Comparison of ENCODE assay signal across 17 cellular contexts in genomic region chr4:38461342-38461741, GRCh38.
A peak's percentile ranks its signal among the peaks of the same experiment; 100 is the strongest.
DNase-seq lines count a peak whose midpoint lies in the region; ATAC-seq, FAIRE-seq and TF ChIP-seq lines count a peak whose summit lies in the region.
"Had no signal": no experiment of that assay in that cellular context is flagged by ENCODE, and none has a peak within 500 bp of the region (broad histone marks: within the 10 kb centered on the region; RNA-seq: fewer than 3 reads in every experiment).

No MANE protein-coding gene starts in this region.

- H3K79me2 ChIP-seq in astrocyte (ENCODE audit: insufficient read depth, low read length) = no peaks in the 10 kb centered on the region

- no peaks in the 10 kb centered on the region for H3K9me3 ChIP-seq in CD4-positive, CD25-positive, alpha-beta regulatory T cell (ENCODE audit: control insufficient read depth in 2 of 2, low read length in 2 of 2)
- no peaks in the 10 kb centered on the region for H3K9me3 ChIP-seq in astrocyte (ENCODE audit: insufficient read depth, low read depth, low read length)

- no peak overlapping the region for H2AFZ ChIP-seq in astrocyte (ENCODE audit: low read depth, low read length)

- intact Hi-C loops in natural killer cell (cut with micrococcal nuclease) = no loop called here

- H3K27me3 ChIP-seq in CD4-positive, CD25-positive, alpha-beta regulatory T cell (ENCODE audit: control insufficient read depth, insufficient read depth, low read length) = no peaks in the 10 kb centered on the region
- peaks cover 2% of the 10 kb centered on the region for H3K27me3 ChIP-seq in astrocyte (ENCODE audit: insufficient read depth, low read length)
- H3K27me3 ChIP-seq: BLaER1 treated with 17β-estradiol and CSF1 and Interleukin-3, amounts not matched to agents 10 nM and 100 nM had no signal

- no peak overlapping the region for H3K4me3 Mint-ChIP-seq in CD4-positive, CD25-positive, alpha-beta regulatory T cell
- H3K4me3 Mint-ChIP-seq in astrocyte (ENCODE audit: unreplicated experiment) = no peak overlapping the region
- H3K4me3 Mint-ChIP-seq in natural killer cell = no peak overlapping the region

- H3K9ac ChIP-seq in astrocyte (ENCODE audit: low read length) = no peak overlapping the region
- H3K9ac ChIP-seq: BLaER1 treated with 17β-estradiol and CSF1 and Interleukin-3, amounts not matched to agents 10 nM and 100 nM had no signal

- peaks cover 0 to 18% (median 8%) of the 10 kb centered on the region in 4 donors for H3K4me1 Mint-ChIP-seq in CD4-positive, CD25-positive, alpha-beta regulatory T cell
- peaks cover 1% of the 10 kb centered on the region for H3K4me1 Mint-ChIP-seq in astrocyte (ENCODE audit: low read depth, unreplicated experiment)
- peaks cover 7 to 16% of the 10 kb centered on the region in 2 donors for H3K4me1 Mint-ChIP-seq in natural killer cell

- CTCF ChIA-PET in HEK293T (lab: Yijun Ruan, JAX) = no interaction called here

- H3K9me3 Mint-ChIP-seq in CD4-positive, CD25-positive, alpha-beta regulatory T cell = peaks cover 0 to 3% (median 0%) of the 10 kb centered on the region in 7 donors
- H3K9me3 Mint-ChIP-seq in astrocyte (ENCODE audit: unreplicated experiment) = peaks cover 3% of the 10 kb centered on the region
- H3K9me3 Mint-ChIP-seq in natural killer cell = no peaks in the 10 kb centered on the region

- H3K27ac Mint-ChIP-seq in CD4-positive, CD25-positive, alpha-beta regulatory T cell = peak overlapping the region in 2 of 3 donors; percentile 66 to 76
- H3K27ac Mint-ChIP-seq in astrocyte (ENCODE audit: unreplicated experiment) (no peak overlapping the region), natural killer cell (no peak overlapping the region)

- H3K4me2 ChIP-seq in astrocyte (ENCODE audit: low read length) = no peak overlapping the region
- H3K4me2 ChIP-seq: BLaER1 treated with 17β-estradiol and CSF1 and Interleukin-3, amounts not matched to agents 10 nM and 100 nM had no signal

- H3K27me3 Mint-ChIP-seq in CD4-positive, CD25-positive, alpha-beta regulatory T cell = peaks cover 9% of the 10 kb centered on the region
- H3K27me3 Mint-ChIP-seq in astrocyte (ENCODE audit: low read depth, unreplicated experiment) (no peaks in the 10 kb centered on the region), natural killer cell (ENCODE audit: low read depth in 2 of 2) (no peaks in the 10 kb centered on the region)

- TF ChIP-seq CTCF in astrocyte (IDR thresholded peaks at IDR 0.05; ENCODE audit: insufficient read depth, low read depth, low read length) (no peak), fibroblast of pulmonary artery (IDR thresholded peaks at IDR 0.05; ENCODE audit: low read length, missing control alignments) (no peak), natural killer cell (IDR thresholded peaks at IDR 0.05) (no peak)

- peaks cover 5% of the 10 kb centered on the region for H3K36me3 Mint-ChIP-seq in CD4-positive, CD25-positive, alpha-beta regulatory T cell
- H3K36me3 Mint-ChIP-seq in astrocyte (ENCODE audit: low read depth, unreplicated experiment) = no peaks in the 10 kb centered on the region
- H3K36me3 Mint-ChIP-seq in natural killer cell = no peaks in the 10 kb centered on the region

- H3K4me1 ChIP-seq in CD4-positive, CD25-positive, alpha-beta regulatory T cell (ENCODE audit: control insufficient read depth, insufficient read depth, low read length, poor library complexity, severe bottlenecking) = no peaks in the 10 kb centered on the region
- no peaks in the 10 kb centered on the region for H3K4me1 ChIP-seq in astrocyte (ENCODE audit: insufficient read depth, low read length)
- H3K4me1 ChIP-seq: BLaER1 treated with 17β-estradiol and CSF1 and Interleukin-3, amounts not matched to agents 10 nM and 100 nM had no signal

- ATAC-seq in CD4-positive, CD25-positive, alpha-beta regulatory T cell (ENCODE audit: low read depth in 2 of 2) = no peak
- ATAC-seq in HG03280 (IDR thresholded peaks at IDR 0.05; ENCODE audit: unreplicated experiment) (no peak), GM19324 (IDR thresholded peaks at IDR 0.05; ENCODE audit: low FRiP score, unreplicated experiment) (no peak), natural killer cell (no peak)

- no peak for DNase-seq in CD4-positive, CD25-positive, alpha-beta regulatory T cell
- DNase-seq in HEK293T (ENCODE audit: extremely low spot score) (no peak), astrocyte (ENCODE audit: low read depth) (peak; percentile 9), fibroblast of pulmonary artery (ENCODE audit: low read depth) (peak; percentile 19), natural killer cell (no peak)
- DNase-seq in stimulated activated naive CD4-positive, alpha-beta T cell (lab: John Stamatoyannopoulos, UW) = no peak
- DNase-seq: DMS153, IMR-90, NCI-H1436 treated with DMSO at 0.1 percent for 48 hours, NCI-H2081 treated with DMSO at 0.1 percent for 48 hours, NCI-H226, NCI-H526 treated with DMSO at 0.1 percent for 48 hours had no signal

- no peaks in the 10 kb centered on the region for H3K36me3 ChIP-seq in CD4-positive, CD25-positive, alpha-beta regulatory T cell (ENCODE audit: control insufficient read depth, insufficient read depth, low read length)
- no peaks in the 10 kb centered on the region for H3K36me3 ChIP-seq in astrocyte (ENCODE audit: insufficient read depth, low read length)
- H3K36me3 ChIP-seq: BLaER1 treated with 17β-estradiol and CSF1 and Interleukin-3, amounts not matched to agents 10 nM and 100 nM had no signal

- FAIRE-seq in astrocyte (lab: Jason Lieb, UNC) = no peak
- FAIRE-seq: G401.6 had no signal

- no peak overlapping the region for H3K27ac ChIP-seq in CD4-positive, CD25-positive, alpha-beta regulatory T cell (ENCODE audit: insufficient read depth, low read length, poor library complexity, severe bottlenecking)
- no peak overlapping the region for H3K27ac ChIP-seq in astrocyte (ENCODE audit: low read depth, low read length)
- H3K27ac ChIP-seq: BLaER1 treated with 17β-estradiol and CSF1 and Interleukin-3, amounts not matched to agents 10 nM and 100 nM; SK-N-MC had no signal

- POLR2A ChIA-PET in HEK293T (lab: Yijun Ruan, JAX) = no interaction called here

- no peak overlapping the region for H3K4me3 ChIP-seq in CD4-positive, CD25-positive, alpha-beta regulatory T cell (ENCODE audit: low read depth, low read length)
- H3K4me3 ChIP-seq in astrocyte (ENCODE audit: insufficient read depth, low read depth, low read length) (no peak overlapping the region), fibroblast of pulmonary artery (replicated peaks; ENCODE audit: low read depth, low read length) (no peak overlapping the region)
- H3K4me3 ChIP-seq: BLaER1 treated with 17β-estradiol and CSF1 and Interleukin-3, amounts not matched to agents 10 nM and 100 nM; SK-N-MC had no signal

- H4K20me1 ChIP-seq in astrocyte (ENCODE audit: insufficient read depth, low read length) = no peaks in the 10 kb centered on the region
- H4K20me1 ChIP-seq: BLaER1 treated with 17β-estradiol and CSF1 and Interleukin-3, amounts not matched to agents 10 nM and 100 nM had no signal

TF ChIP-seq in HEK293T, 16 proteins besides CTCF, POLR2A, EP300 and RAD21:
- no peak for TF ChIP-seq LEF1 (IDR thresholded peaks at IDR 0.05; ENCODE audit: borderline replicate concordance)
- TF ChIP-seq SP1 (IDR thresholded peaks at IDR 0.05) = no peak
- TF ChIP-seq FOXM1 (IDR thresholded peaks at IDR 0.05; ENCODE audit: borderline replicate concordance) = no peak
- peak; percentile 79 for TF ChIP-seq PKNOX1 (IDR thresholded peaks at IDR 0.05)
- TF ChIP-seq SUZ12 (IDR thresholded peaks at IDR 0.05) = no peak

Comparison
In these comparisons a context has a peak if more than half of its experiments do, and no peak if none do; other contexts are left out.
1. DNase-seq: peak in astrocyte (single experiment) and fibroblast of pulmonary artery (single experiment); none in CD4-positive, CD25-positive, alpha-beta regulatory T cell (0 of 3), HEK293T (single experiment), stimulated activated naive CD4-positive, alpha-beta T cell (0 of 6) and natural killer cell (single experiment).
2. H3K27ac Mint-ChIP-seq: peak in CD4-positive, CD25-positive, alpha-beta regulatory T cell (2 of 3); none in astrocyte (single experiment) and natural killer cell (0 of 2).